8 cellular contexts compared by ENCODE assay signal in genomic region chr17:49764559-49765180, GRCh38. TPM values are rescaled to one million over a fixed set of nuclear protein-coding genes. Genes with fewer than 3 reads are reported as not detected.
DNase-seq lines count a peak whose midpoint lies in the region; ATAC-seq and FAIRE-seq lines count a peak whose summit lies in the region.

No MANE protein-coding gene starts in this region.

- H3K9me3 ChIP-seq in HUES64 (ENCODE audit: insufficient read depth, low read depth, low read length) = no peaks in the 10 kb centered on the region

- H3K27me3 ChIP-seq in ACC112 (ENCODE audit: insufficient read depth, low read length) (peaks cover 50% of the 10 kb centered on the region), HUES64 (ENCODE audit: insufficient read depth, low read length) (peaks cover 11% of the 10 kb centered on the region)

- no peak for FAIRE-seq in frontal cortex (lab: Jason Lieb, UNC)

- H3K79me2 ChIP-seq in ACC112 (ENCODE audit: control insufficient read depth, insufficient read depth, low read length, unreplicated experiment) = no peaks in the 10 kb centered on the region

- H3K4me1 Mint-ChIP-seq in naive B cell = peaks cover 39 to 45% (median 44%) of the 10 kb centered on the region in 3 donors

- H3K27ac Mint-ChIP-seq in naive B cell = peak overlapping the region; percentile 58 to 95 (median 90)

- peak overlapping the region; percentile 74 to 95 (median 88) for H3K4me3 Mint-ChIP-seq in naive B cell

- H3K36me3 ChIP-seq in ACC112 (ENCODE audit: insufficient read depth, low read length) = no peaks in the 10 kb centered on the region
- H3K36me3 ChIP-seq in HUES64 (ENCODE audit: insufficient read depth, low read length) = no peaks in the 10 kb centered on the region

- no peak overlapping the region for H3K27ac ChIP-seq in ACC112 (ENCODE audit: low read depth, low read length)
- no peak overlapping the region for H3K27ac ChIP-seq in HUES64 (ENCODE audit: low read depth, low read length)
- H3K27ac ChIP-seq in caudate nucleus (ENCODE audit: low read depth, low read length) = peak overlapping the region; percentile 16

- H3K27me3 Mint-ChIP-seq in naive B cell = no peaks in the 10 kb centered on the region

- H3K9ac ChIP-seq in HUES64 (ENCODE audit: low read depth, low read length) = no peak overlapping the region

- WGBS in HUES64 = 48% methylated on average over 8 of the region's 8 CpGs

- peaks cover 0 to 3% (median 0%) of the 10 kb centered on the region in 7 donors for H3K9me3 Mint-ChIP-seq in naive B cell

- no peaks in the 10 kb centered on the region for H3K36me3 Mint-ChIP-seq in naive B cell

- H2AFZ ChIP-seq in ACC112 (ENCODE audit: low read length, unreplicated experiment) = peak overlapping the region; percentile 49

- peak overlapping the region; percentile 79 for H3K4me3 ChIP-seq in ACC112 (ENCODE audit: low read depth, low read length)
- H3K4me3 ChIP-seq in HUES64 (ENCODE audit: low read length) = peak overlapping the region; percentile 43

- no peaks in the 10 kb centered on the region for H3K4me1 ChIP-seq in ACC112 (ENCODE audit: control insufficient read depth, insufficient read depth, low read length, unreplicated experiment)
- H3K4me1 ChIP-seq in HUES64 (ENCODE audit: insufficient read depth, low read length) = peaks cover 23% of the 10 kb centered on the region

- DNase-seq in caudate nucleus (lab: John Stamatoyannopoulos, UW) = no peak
- DNase-seq in naive B cell = no peak
- DNase-seq in frontal cortex (ENCODE audit: low spot score in 2 of 2) = no peak
- DNase-seq in Kasumi-1 (lab: John Stamatoyannopoulos, UW) = no peak
- DNase-seq in activated CD4-positive, CD25-positive, alpha-beta regulatory T cell treated with anti-CD3 and anti-CD28 coated beads, Interleukin-2, amount 50 U/mL, for 72 hours = no peak

- ATAC-seq in naive B cell (ENCODE audit: low read depth in 2 of 2) (no peak), GM18517 (IDR thresholded peaks at IDR 0.05; ENCODE audit: unreplicated experiment) (no peak)

RNA-seq across cellular contexts. Expression of gene FAM117A, which starts 0.7 kb away (rescaled TPM):
- polyA plus RNA-seq in HUES64 (2013, experiment 1 of 2) = 19.7 TPM
- 23.4 TPM for polyA plus RNA-seq in HUES64 (2013, experiment 2 of 2)
- 10 to 100 TPM; 36.4 to 66.0 (median 54.3) TPM for polyA plus RNA-seq in naive B cell (ENCODE audit: low read depth in 6 of 6)
- total RNA-seq in frontal cortex = 0.82 TPM

RNA-seq across cellular contexts. Expression of gene KAT7, which starts 23.8 kb away (rescaled TPM):
- 113 TPM for polyA plus RNA-seq in HUES64 (2013, experiment 1 of 2)
- 117 TPM for polyA plus RNA-seq in HUES64 (2013, experiment 2 of 2)
- polyA plus RNA-seq in naive B cell (ENCODE audit: low read depth in 6 of 6) = 10 to 100 TPM; 42.3 to 61.8 (median 45.4) TPM
- 32.2 TPM for total RNA-seq in frontal cortex

RNA-seq across cellular contexts. Expression of gene SLC35B1, which starts 56.9 kb away (rescaled TPM):
- polyA plus RNA-seq in HUES64 (2013, experiment 1 of 2) = 45.2 TPM
- 46.3 TPM for polyA plus RNA-seq in HUES64 (2013, experiment 2 of 2)
- polyA plus RNA-seq in naive B cell (ENCODE audit: low read depth in 6 of 6) = 10 to 100 TPM; 20.6 to 47.5 (median 25.7) TPM
- total RNA-seq in frontal cortex = 56.7 TPM
